In the genomic region with DNA sequence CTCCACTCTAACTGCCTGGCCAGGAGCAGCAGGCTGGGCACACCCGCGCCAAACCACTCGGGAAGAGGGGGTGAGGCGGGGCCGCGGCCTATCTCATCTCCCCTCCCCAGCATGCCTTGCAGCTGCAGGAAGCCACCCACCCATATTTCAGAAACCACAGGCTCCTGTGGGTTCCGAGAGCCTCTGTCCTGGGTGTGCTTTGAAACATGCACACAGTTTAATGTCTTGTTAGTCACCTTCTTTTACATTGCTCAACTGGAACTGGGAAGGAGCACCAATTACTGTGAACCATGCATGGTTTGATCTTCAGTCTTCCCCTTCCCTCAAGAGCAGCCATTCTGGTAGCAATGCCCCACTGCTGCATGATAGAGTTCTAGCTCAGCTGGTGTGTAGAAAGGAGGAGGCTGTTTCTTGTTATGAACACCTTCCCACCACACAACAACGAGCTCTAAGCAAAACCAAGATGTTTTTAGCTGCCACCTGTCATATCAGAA, we compare ENCODE assay signal across 8 cellular contexts. TPM values are rescaled to one million over a fixed set of nuclear protein-coding genes. Genes with fewer than 3 reads are reported as not detected.
DNase-seq lines count a peak whose midpoint lies in the region; ATAC-seq, FAIRE-seq and TF ChIP-seq lines count a peak whose summit lies in the region.

No MANE protein-coding gene starts in this region.

- H3K27ac ChIP-seq in H1 (ENCODE audit: low read depth, low read length) (no peak overlapping the region), PC-3 (ENCODE audit: low read length) (no peak overlapping the region)

- no peak overlapping the region for H4K91ac ChIP-seq in H1 (replicated peaks; ENCODE audit: insufficient read length, low read length)

- H2BK5ac ChIP-seq in H1 (ENCODE audit: low read depth, low read length) = no peak overlapping the region

- H3K36me3 ChIP-seq in H1 (ENCODE audit: control insufficient read depth in 2 of 4, insufficient read depth in 4 of 4, low read length in 3 of 4) = no peaks in the 10 kb centered on the region
- H3K36me3 ChIP-seq in PC-3 (ENCODE audit: low read depth, low read length) = no peaks in the 10 kb centered on the region

- no peak overlapping the region for H4K8ac ChIP-seq in H1 (ENCODE audit: extremely low read depth, insufficient read depth, low read length)

- H3K4me2 ChIP-seq in H1 (ENCODE audit: insufficient read depth in 1 of 2, low read depth in 2 of 2, low read length in 2 of 2) (no peak overlapping the region), PC-3 (ENCODE audit: low read length) (no peak overlapping the region)

- H3K9me3 ChIP-seq in H1 (ENCODE audit: insufficient read depth in 2 of 2, low read depth in 1 of 2, low read length in 1 of 2) = no peaks in the 10 kb centered on the region
- H3K9me3 ChIP-seq in PC-3 (ENCODE audit: low read length) = no peaks in the 10 kb centered on the region

- no peaks in the 10 kb centered on the region for H3K9me2 ChIP-seq in PC-3 (replicated peaks; ENCODE audit: low read length)

- BruUV-seq in PC-3 (replicated peaks; lab: Mats Ljungman, UMichigan) = no TSS peak

- no peaks in the 10 kb centered on the region for H3K79me1 ChIP-seq in H1 (ENCODE audit: low read depth, low read length)

- H3K79me2 ChIP-seq in H1 (ENCODE audit: control insufficient read depth in 1 of 2, insufficient read depth in 2 of 2, low read length in 2 of 2) = no peaks in the 10 kb centered on the region
- H3K79me2 ChIP-seq in PC-3 (ENCODE audit: low read length) = no peaks in the 10 kb centered on the region

- H2BK15ac ChIP-seq in H1 (ENCODE audit: low read length) = no peak overlapping the region

- H3K18ac ChIP-seq in H1 (ENCODE audit: extremely low read depth, low read length) = no peak overlapping the region

- no peak for TF ChIP-seq POLR2A in H1 (IDR thresholded peaks at IDR 0.05; ENCODE audit: control extremely low read depth in 1 of 2, low read depth in 2 of 2, low read length in 2 of 2)

- peaks cover 2% of the 10 kb centered on the region; the same call in 1 of the 2 replicates for H3K23me2 ChIP-seq in H1 (ENCODE audit: low read depth, low read length)

- H3K56ac ChIP-seq in H1 (replicated peaks; ENCODE audit: insufficient read length, low read depth, low read length) = no peak overlapping the region

- H4K20me1 ChIP-seq in H1 (replicated peaks in 1 of 2; ENCODE audit: control insufficient read depth in 1 of 2, insufficient read depth in 2 of 2, low read length in 2 of 2) (no peaks in the 10 kb centered on the region), PC-3 (ENCODE audit: low read length) (no peaks in the 10 kb centered on the region)

- no peak overlapping the region for H2BK120ac ChIP-seq in H1 (replicated peaks; ENCODE audit: low read depth, low read length)

- no peaks in the 10 kb centered on the region for H3K27me3 ChIP-seq in H1 (replicated peaks in 1 of 4; ENCODE audit: control insufficient read depth in 3 of 4, extremely low read depth in 1 of 4, insufficient read depth in 3 of 4, low read length in 3 of 4)
- peaks cover 25% of the 10 kb centered on the region for H3K27me3 ChIP-seq in PC-3 (ENCODE audit: low read length)

- TF ChIP-seq EP300 in H1 (IDR thresholded peaks at IDR 0.05; ENCODE audit: borderline replicate concordance in 1 of 2, low read depth in 2 of 2, low read length in 2 of 2) = no peak

- no peak overlapping the region for H4K5ac ChIP-seq in H1 (ENCODE audit: insufficient read length, low read depth, low read length)

- FAIRE-seq in H1 (lab: Jason Lieb, UNC) (no peak), D721Med (lab: Jason Lieb, UNC) (no peak)

- H2BK20ac ChIP-seq in H1 (ENCODE audit: low read length) = no peak overlapping the region

- 76% methylated on average over 7 of the region's 8 CpGs; no CpG with 5 or more reads in 1 of the 2 experiments for WGBS in H1 (ENCODE audit: extremely low coverage in 1 of 2, insufficient coverage in 1 of 2, insufficient read length in 1 of 2, insufficient replicate concordance in 2 of 2, low coverage in 1 of 2, low lambda C conversion rate in 2 of 2, missing lambda C conversion rate in 1 of 2), 2 experiments

- no peaks in the 10 kb centered on the region for H3F3A ChIP-seq in PC-3 (ENCODE audit: low read length, unreplicated experiment)

- intact Hi-C loops in PC-3 (cut with micrococcal nuclease) = no loop called here

- no peak overlapping the region for H3K14ac ChIP-seq in H1 (ENCODE audit: insufficient read length)

- peaks cover 0 to 5% (median 0%) of the 10 kb centered on the region in 4 experiments; a peak in 2 of 7 replicates for H3K4me1 ChIP-seq in H1 (replicated peaks in 1 of 4; ENCODE audit: control insufficient read depth in 3 of 4, insufficient read depth in 4 of 4, low read length in 3 of 4)
- no peaks in the 10 kb centered on the region for H3K4me1 ChIP-seq in PC-3 (ENCODE audit: insufficient read depth, low read length)

- peak; percentile 58 for DNase-seq in activated CD4-positive, CD25-positive, alpha-beta regulatory T cell treated with anti-CD3 and anti-CD28 coated beads, Interleukin-2, amount 50 U/mL, for 16 hours (ENCODE audit: low read depth, low spot score)
- DNase-seq in H1 (ENCODE audit: low read depth in 1 of 2, low spot score in 2 of 2) = no peak
- DNase-seq in stimulated activated CD8-positive, alpha-beta memory T cell treated with anti-CD3 and anti-CD28 coated beads, Interleukin-7, amount 100 ng/mL, for 48 hours (ENCODE audit: extremely low read depth in 1 of 2, low read depth in 1 of 2) = peak; percentile 66 to 83
- no peak for DNase-seq in PC-3
- no peak for DNase-seq in D721Med (ENCODE audit: insufficient read length, low spot score)
- DNase-seq in COLO668 (lab: John Stamatoyannopoulos, UW; ENCODE audit: unreplicated experiment) = no peak

- ATAC-seq in GM19452 (IDR thresholded peaks at IDR 0.05; ENCODE audit: unreplicated experiment) = peak; percentile 49
- ATAC-seq in HG03457 (IDR thresholded peaks at IDR 0.05; ENCODE audit: unreplicated experiment) = peak; percentile 32
- ATAC-seq in PC-3 = no peak

- no peak overlapping the region for H2BK12ac ChIP-seq in H1 (ENCODE audit: low read depth, low read length)

- no peak overlapping the region for H3K9ac ChIP-seq in H1 (replicated peaks in 1 of 4; ENCODE audit: extremely low read depth in 1 of 4, low read depth in 3 of 4, low read length in 3 of 4)
- no peak overlapping the region for H3K9ac ChIP-seq in PC-3 (ENCODE audit: low read length)

- no peak for TF ChIP-seq CTCF in H1 (IDR thresholded peaks at IDR 0.05; ENCODE audit: control extremely low read depth in 1 of 3, insufficient read depth in 1 of 3, low read depth in 1 of 3, low read length in 3 of 3)
- no peak for TF ChIP-seq CTCF in PC-3 (conservative IDR thresholded peaks at IDR 0.05; ENCODE audit: low read depth, low read length)
- TF ChIP-seq CTCF in D721Med (IDR thresholded peaks at IDR 0.05; ENCODE audit: insufficient read depth, missing control alignments) = no peak

- no peak overlapping the region for H2AK5ac ChIP-seq in H1 (ENCODE audit: low read depth, low read length)

- H3K4ac ChIP-seq in H1 (replicated peaks; ENCODE audit: insufficient read length, low read depth, low read length) = no peak overlapping the region

- no peak overlapping the region for H3K23ac ChIP-seq in H1 (ENCODE audit: insufficient read length)

- POLR2A ChIA-PET in H1 (lab: Charles Lee; ENCODE audit: partially characterized antibody) (interaction anchor here (0.6 kb wide), 1 partner anchor 626 kb away, joined by 4 read pairs; no protein-coding TSS in a partner anchor), PC-3 (lab: Charles Lee; ENCODE audit: unreplicated experiment) (no interaction called here)

- TF ChIP-seq RAD21 in H1 (IDR thresholded peaks at IDR 0.05 in 1 of 2, conservative IDR thresholded peaks at IDR 0.05 in 1 of 2; ENCODE audit: low read depth in 2 of 2, low read length in 2 of 2) = no peak

- H2AFZ ChIP-seq in H1 (ENCODE audit: low read length) = peak overlapping the region; percentile 95
- H2AFZ ChIP-seq in PC-3 (ENCODE audit: low read length) = no peak overlapping the region

- H3K4me3 ChIP-seq in H1 (ENCODE audit: extremely low read depth in 1 of 4, insufficient read depth in 2 of 4, low read depth in 3 of 4, low read length in 4 of 4) = no peak overlapping the region
- no peak overlapping the region for H3K4me3 ChIP-seq in PC-3 (ENCODE audit: low read length)

- CTCF ChIA-PET in H1 (lab: Charles Lee; ENCODE audit: partially characterized antibody) (interaction anchor here (1.0 kb wide), 2 partner anchors 13 to 15 kb away, joined by 3 to 4 read pairs; no protein-coding TSS in a partner anchor), PC-3 (lab: Charles Lee) (no interaction called here)

TF ChIP-seq in H1, 55 proteins besides CTCF, POLR2A, EP300 and RAD21:
- TF ChIP-seq KDM1A (IDR thresholded peaks at IDR 0.05; ENCODE audit: borderline replicate concordance, low read length) (no peak), SP4 (IDR thresholded peaks at IDR 0.05; ENCODE audit: low read length) (no peak), BRCA1 (IDR thresholded peaks at IDR 0.05; ENCODE audit: low read depth, low read length) (no peak), ASH2L (IDR thresholded peaks at IDR 0.05; ENCODE audit: low read length) (no peak)
TF ChIP-seq in H1: peak in this region for 0.

RNA-seq across cellular contexts. Expression of gene IKZF1, which starts 37.6 kb away (rescaled TPM):
- 0.71 and 0.74 TPM in 2 replicates for total RNA-seq in H1 (2021; fragmentation: NEBNext Ultra II Directional; extraction: Animal tissue kit (Norgen Biotek cat#: 25700))
- polyA plus RNA-seq in H1 (2011; rRNA removed) = 1.3 and 1.5 TPM in 2 replicates
- 0.81 TPM for polyA plus RNA-seq in H1 (2011; cell fraction: cytosol; rRNA removed)
- 1.4 TPM for polyA plus RNA-seq in H1 (2011; cell fraction: nucleus; rRNA removed)
- 0.75 to 1.2 TPM (median 1.0 TPM) in 4 replicates for polyA plus RNA-seq in H1 (2012, experiment 1 of 2)
- 0.20 TPM for polyA plus RNA-seq in H1 (2012, experiment 2 of 2)
- 0.63 TPM for polyA plus RNA-seq in H1 (2013, experiment 1 of 2)
- 0.55 TPM for polyA plus RNA-seq in H1 (2013, experiment 2 of 2)
- polyA minus RNA-seq in H1 (2011; rRNA and poly(A)+ RNA removed) = 1.2 and 1.5 TPM in 2 replicates
- 2.6 TPM for polyA minus RNA-seq in H1 (2011; cell fraction: cytosol; rRNA and poly(A)+ RNA removed)
- polyA minus RNA-seq in H1 (2011; cell fraction: nucleus; rRNA and poly(A)+ RNA removed) = 4.5 TPM
- total RNA-seq in PC-3 (2014; rRNA removed) = not detected in 2 replicates

Comparison
In these comparisons a context has a peak if more than half of its experiments do, and no peak if none do; other contexts are left out.
1. DNase-seq: peak in activated CD4-positive, CD25-positive, alpha-beta regulatory T cell treated with anti-CD3 and anti-CD28 coated beads, Interleukin-2, amount 50 U/mL, for 16 hours (single experiment) and stimulated activated CD8-positive, alpha-beta memory T cell treated with anti-CD3 and anti-CD28 coated beads, Interleukin-7, amount 100 ng/mL, for 48 hours (2 of 2); none in H1 (0 of 2), PC-3 (single experiment), D721Med (single experiment) and COLO668 (single experiment).